Comparison of ENCODE assay signal across 13 cellular contexts in the genomic region with DNA sequence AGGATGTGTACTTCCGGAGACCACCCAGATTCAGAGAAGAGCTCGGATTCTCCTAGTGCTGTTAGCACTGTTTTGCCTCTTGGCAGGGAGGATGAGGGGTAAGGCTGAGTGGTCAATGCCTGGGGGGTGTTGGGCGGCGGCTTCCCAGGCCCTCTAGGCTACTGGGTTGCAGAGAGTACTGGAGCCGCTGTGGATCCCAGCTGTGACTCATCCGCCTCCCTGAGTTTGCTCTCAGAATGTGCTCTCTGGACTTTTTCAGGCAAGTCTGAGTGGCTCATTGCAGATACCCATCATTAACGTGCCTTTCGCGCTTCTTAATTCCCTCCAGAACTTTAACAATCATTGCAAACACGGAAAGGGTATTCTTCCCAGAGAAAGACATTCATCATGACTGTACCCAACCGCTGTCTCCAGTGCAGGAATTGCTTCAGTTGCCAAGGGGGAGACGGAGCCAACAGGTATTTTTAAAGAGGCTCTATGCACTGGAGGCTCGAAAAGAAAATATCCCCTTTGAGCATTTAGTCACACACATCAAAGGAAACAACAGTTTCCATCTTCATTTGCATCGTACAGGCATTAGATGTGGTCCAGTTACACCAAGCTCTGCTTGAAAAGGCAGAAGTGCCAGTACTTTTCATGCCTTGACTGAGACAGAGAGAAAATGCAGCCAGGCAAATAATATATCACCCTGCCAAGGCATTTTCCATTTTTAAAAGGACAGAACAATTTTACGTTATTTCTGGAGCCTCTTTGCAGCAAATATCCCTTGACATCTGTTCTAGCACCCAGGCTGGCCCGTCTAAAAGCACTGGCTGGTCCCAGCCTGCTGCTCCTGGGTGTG. TPM values are rescaled to one million over a fixed set of nuclear protein-coding genes. Genes with fewer than 3 reads are reported as not detected.
A peak's percentile ranks its signal among the peaks of the same experiment; 100 is the strongest.
DNase-seq lines count a peak whose midpoint lies in the region; ATAC-seq, FAIRE-seq and TF ChIP-seq lines count a peak whose summit lies in the region.
"Had no signal": no experiment of that assay in that cellular context is flagged by ENCODE, and none has a peak within 500 bp of the region (broad histone marks: within the 10 kb centered on the region; RNA-seq: fewer than 3 reads in every experiment).

No MANE protein-coding gene starts in this region.

- ATAC-seq in HG02610 (IDR thresholded peaks at IDR 0.05; ENCODE audit: unreplicated experiment) (no peak), HG02973 (IDR thresholded peaks at IDR 0.05; ENCODE audit: unreplicated experiment) (no peak)
- ATAC-seq: activated CD4-positive, CD25-positive, alpha-beta regulatory T cell treated with anti-CD3 and anti-CD28 coated beads, Interleukin-2, amount 50 U/mL, for 24 hours had no signal

- peak overlapping the region; percentile 84; the same call in 1 of the 2 replicates for H2AFZ ChIP-seq in Karpas-422 (ENCODE audit: low read length)

- H3K9me2 ChIP-seq in Karpas-422 (replicated peaks; ENCODE audit: insufficient read depth, low read length) = no peaks in the 10 kb centered on the region

- H4K8ac ChIP-seq in mesendoderm (ENCODE audit: low read depth, low read length) = no peak overlapping the region

- H3K36me3 ChIP-seq in Karpas-422 (ENCODE audit: insufficient read depth, low read length) (no peaks in the 10 kb centered on the region), bronchial epithelial cell (ENCODE audit: control insufficient read depth, insufficient read depth, low read length) (no peaks in the 10 kb centered on the region), mesendoderm (ENCODE audit: control insufficient read depth, insufficient read depth, low read length) (no peaks in the 10 kb centered on the region)

- H3K23ac ChIP-seq in mesendoderm (ENCODE audit: low read length) = no peak overlapping the region

- no peak overlapping the region for H3K4ac ChIP-seq in mesendoderm (ENCODE audit: low read depth, low read length)

- peak overlapping the region; percentile 75 for H3K9ac ChIP-seq in Karpas-422 (ENCODE audit: low read length)
- H3K9ac ChIP-seq in mesendoderm (ENCODE audit: low read length) = no peak overlapping the region

- H3K18ac ChIP-seq in mesendoderm (ENCODE audit: low read length) = no peak overlapping the region

- H3K27me3 ChIP-seq in Karpas-422 (ENCODE audit: low read length) = no peaks in the 10 kb centered on the region
- H3K27me3 ChIP-seq in bronchial epithelial cell (ENCODE audit: control insufficient read depth, insufficient read depth, low read length) = no peaks in the 10 kb centered on the region
- H3K27me3 ChIP-seq in mesendoderm (ENCODE audit: insufficient read depth, low read length, poor library complexity) = no peaks in the 10 kb centered on the region

- H3K79me1 ChIP-seq in mesendoderm (ENCODE audit: low read length) = no peaks in the 10 kb centered on the region

- no peak overlapping the region; the same call in 1 of the 2 replicates for H3K4me3 ChIP-seq in AG10803 (ENCODE audit: low read length)
- H3K4me3 ChIP-seq in Karpas-422 (ENCODE audit: low read length) = peak overlapping the region; percentile 55
- H3K4me3 ChIP-seq in bronchial epithelial cell (ENCODE audit: low read depth, low read length) = no peak overlapping the region
- no peak overlapping the region for H3K4me3 ChIP-seq in mesendoderm (ENCODE audit: low read length)

- H4K20me1 ChIP-seq in Karpas-422 (ENCODE audit: insufficient read depth, low read depth, low read length) = no peaks in the 10 kb centered on the region

- H3K79me2 ChIP-seq in Karpas-422 (ENCODE audit: low read length) = no peaks in the 10 kb centered on the region; the same call in 1 of the 2 replicates
- no peaks in the 10 kb centered on the region for H3K79me2 ChIP-seq in mesendoderm (ENCODE audit: control insufficient read depth, insufficient read depth, low read length)

- H3K4me1 ChIP-seq in Karpas-422 (ENCODE audit: low read length) (peaks cover 66% of the 10 kb centered on the region), mesendoderm (ENCODE audit: control insufficient read depth, low read depth, low read length) (no peaks in the 10 kb centered on the region)

- H3K27ac ChIP-seq in Karpas-422 (ENCODE audit: low read length) (peak overlapping the region; percentile 99), mesendoderm (ENCODE audit: low read depth, low read length) (no peak overlapping the region)
- H3K27ac ChIP-seq: C4-2B had no signal

- TF ChIP-seq CTCF in AG10803 (conservative IDR thresholded peaks at IDR 0.05; ENCODE audit: low read length) (0 out of 2 replicates have a peak, but pooled peaks have one; percentile 6), bronchial epithelial cell (IDR thresholded peaks at IDR 0.05; ENCODE audit: insufficient read depth, low read length, severe bottlenecking) (no peak)

- FAIRE-seq in bronchial epithelial cell (lab: Jason Lieb, UNC) = peak; percentile 64

- H3K4me2 ChIP-seq in Karpas-422 (ENCODE audit: low read depth, low read length, poor library complexity, severe bottlenecking) (peak overlapping the region; percentile 69), mesendoderm (ENCODE audit: low read length) (no peak overlapping the region)

- H3K56ac ChIP-seq in mesendoderm (ENCODE audit: low read length) = no peak overlapping the region

- H2BK15ac ChIP-seq in mesendoderm (replicated peaks; ENCODE audit: low read depth) = no peak overlapping the region

- no peaks in the 10 kb centered on the region; the same call in 1 of the 2 replicates for H3K9me3 ChIP-seq in Karpas-422 (ENCODE audit: low read length)

- WGBS in mesendoderm (ENCODE audit: extremely low coverage, insufficient coverage, low lambda C conversion rate) = no CpG with 5 or more reads among the region's 16 CpGs

- H2AK5ac ChIP-seq in mesendoderm (ENCODE audit: low read length) = no peak overlapping the region

- no peak overlapping the region for H2BK5ac ChIP-seq in mesendoderm (ENCODE audit: low read length)

- no peak overlapping the region for H4K5ac ChIP-seq in mesendoderm (ENCODE audit: low read length)

- no peak overlapping the region for H2BK120ac ChIP-seq in mesendoderm (ENCODE audit: low read depth, low read length)

- DNase-seq in AG10803 (ENCODE audit: low read depth) = peak; percentile 50
- DNase-seq in Karpas-422 = peak; percentile 94
- DNase-seq in bronchial epithelial cell (ENCODE audit: low read depth) = peak; percentile 40
- DNase-seq in mesendoderm = peak; percentile 42
- DNase-seq in dermis blood vessel endothelial cell = no peak
- DNase-seq in DMS 273 treated with DMSO at 0.1 percent for 48 hours (lab: John Stamatoyannopoulos, UW) = no peak
- DNase-seq: activated naive CD4-positive, alpha-beta T cell treated with anti-CD3 and anti-CD28 coated beads, Interleukin-2, amount 10 ng/mL, durations not matched to agents 7 days and 5 days; GOT3; NCI-H82 had no signal

RNA-seq across cellular contexts. Expression of a gene that starts 14.3 kb away (rescaled TPM):
- total RNA-seq in Karpas-422 (2014; rRNA removed; shearing (Covaris generic); ENCODE audit: low replicate concordance) = 80.5 and 118 TPM in 2 replicates
- 62.3 and 68.2 TPM in 2 replicates for total RNA-seq in bronchial epithelial cell
- 195 TPM for polyA plus RNA-seq in mesendoderm (2013, experiment 1 of 2)
- polyA plus RNA-seq in mesendoderm (2013, experiment 2 of 2) = 199 TPM
- 52.7 and 58.4 TPM in 2 replicates for total RNA-seq in dermis blood vessel endothelial cell

Comparison
In these comparisons a context has a peak if more than half of its experiments do, and no peak if none do; other contexts are left out.
1. DNase-seq: peak in AG10803 (single experiment), Karpas-422 (single experiment), bronchial epithelial cell (single experiment) and mesendoderm (single experiment); none in dermis blood vessel endothelial cell (single experiment) and DMS 273 treated with DMSO at 0.1 percent for 48 hours (single experiment).